21 cellular contexts compared by ENCODE assay signal in genomic region chr3:152390647-152391046, GRCh38.
A peak's percentile ranks its signal among the peaks of the same experiment; 100 is the strongest.
DNase-seq lines count a peak whose midpoint lies in the region; ATAC-seq lines count a peak whose summit lies in the region.
"Had no signal": no experiment of that assay in that cellular context is flagged by ENCODE, and none has a peak within 500 bp of the region (broad histone marks: within the 10 kb centered on the region; RNA-seq: fewer than 3 reads in every experiment).

No MANE protein-coding gene starts in this region.

- peaks cover 38% of the 10 kb centered on the region for H3K4me1 Mint-ChIP-seq in T-helper 17 cell
- peaks cover 36% of the 10 kb centered on the region for H3K4me1 Mint-ChIP-seq in stimulated activated effector memory CD8-positive, alpha-beta T cell treated with anti-CD3 and anti-CD28 coated beads, Interleukin-12 subunit alpha, Interleukin-12 subunit beta, amount 100 ng/mL, for 72 hours

- H3K9me3 ChIP-seq in T-helper 17 cell (ENCODE audit: control insufficient read depth, low read length, poor library complexity, severe bottlenecking) = no peaks in the 10 kb centered on the region
- H3K9me3 ChIP-seq: stomach had no signal

- peak overlapping the region; percentile 14 to 88 for H3K27ac Mint-ChIP-seq in activated naive CD4-positive, alpha-beta T cell treated with anti-CD3 and anti-CD28 coated beads, Interleukin-2, amount 50 U/mL, for 72 hours
- peak overlapping the region; percentile 84 for H3K27ac Mint-ChIP-seq in T-helper 17 cell
- peak overlapping the region; percentile 18 for H3K27ac Mint-ChIP-seq in stimulated activated effector memory CD8-positive, alpha-beta T cell treated with anti-CD3 and anti-CD28 coated beads, Interleukin-12 subunit alpha, Interleukin-12 subunit beta, amount 100 ng/mL, for 72 hours
- H3K27ac Mint-ChIP-seq: activated CD8-positive, alpha-beta memory T cell treated with anti-CD3 and anti-CD28 coated beads, Interleukin-2, amount 10 ng/mL, durations not matched to agents 7 days and 5 days; T-helper 1 cell treated with Interleukin-12 subunit alpha and Interleukin-12 subunit beta and Interleukin-4 antibody, amounts not matched to agents 30 μg/mL and 1 μg/mL, for 36 hours had no signal

- H3K4me3 Mint-ChIP-seq in T-helper 17 cell = no peak overlapping the region
- H3K4me3 Mint-ChIP-seq in stimulated activated effector memory CD8-positive, alpha-beta T cell treated with anti-CD3 and anti-CD28 coated beads, Interleukin-12 subunit alpha, Interleukin-12 subunit beta, amount 100 ng/mL, for 72 hours = no peak overlapping the region
- H3K4me3 Mint-ChIP-seq: activated CD8-positive, alpha-beta memory T cell treated with anti-CD3 and anti-CD28 coated beads, Interleukin-2, amount 10 ng/mL, durations not matched to agents 7 days and 5 days; brain; CD14-positive monocyte; T-helper 1 cell treated with Interleukin-12 subunit alpha and Interleukin-12 subunit beta and Interleukin-4 antibody, amounts not matched to agents 30 μg/mL and 1 μg/mL, for 36 hours had no signal

- H3K27me3 Mint-ChIP-seq in T-helper 17 cell = no peaks in the 10 kb centered on the region
- H3K27me3 Mint-ChIP-seq: activated CD8-positive, alpha-beta memory T cell treated with anti-CD3 and anti-CD28 coated beads, Interleukin-2, amount 10 ng/mL, durations not matched to agents 7 days and 5 days had no signal

- peak in 1 of 2 donors; percentile 27 for ATAC-seq in activated naive CD4-positive, alpha-beta T cell treated with anti-CD3 and anti-CD28 coated beads, Interleukin-2, amount 50 U/mL, for 72 hours
- ATAC-seq in T-helper 17 cell (peak; percentile 62), GM19328 (IDR thresholded peaks at IDR 0.05; ENCODE audit: unreplicated experiment) (no peak)
- ATAC-seq in stimulated activated effector memory CD8-positive, alpha-beta T cell treated with anti-CD3 and anti-CD28 coated beads, Interleukin-12 subunit alpha, Interleukin-12 subunit beta, amount 100 ng/mL, for 72 hours = no peak
- ATAC-seq: activated CD8-positive, alpha-beta memory T cell treated with anti-CD3 and anti-CD28 coated beads, Interleukin-2, amount 10 ng/mL, durations not matched to agents 7 days and 5 days; left colon had no signal

- no peaks in the 10 kb centered on the region for H3K9me3 Mint-ChIP-seq in activated naive CD4-positive, alpha-beta T cell treated with anti-CD3 and anti-CD28 coated beads, Interleukin-2, amount 50 U/mL, for 72 hours
- no peaks in the 10 kb centered on the region for H3K9me3 Mint-ChIP-seq in stimulated activated effector memory CD8-positive, alpha-beta T cell treated with anti-CD3 and anti-CD28 coated beads, Interleukin-12 subunit alpha, Interleukin-12 subunit beta, amount 100 ng/mL, for 72 hours
- H3K9me3 Mint-ChIP-seq: CD14-positive monocyte; T-helper 1 cell treated with Interleukin-12 subunit alpha and Interleukin-12 subunit beta and Interleukin-4 antibody, amounts not matched to agents 30 μg/mL and 1 μg/mL, for 36 hours had no signal

- H3K36me3 Mint-ChIP-seq in activated naive CD4-positive, alpha-beta T cell treated with anti-CD3 and anti-CD28 coated beads, Interleukin-2, amount 50 U/mL, for 72 hours = peaks cover 2 to 27% of the 10 kb centered on the region in 2 donors
- H3K36me3 Mint-ChIP-seq in T-helper 17 cell (ENCODE audit: low read depth) = peaks cover 4% of the 10 kb centered on the region
- peaks cover 69% of the 10 kb centered on the region for H3K36me3 Mint-ChIP-seq in stimulated activated effector memory CD8-positive, alpha-beta T cell treated with anti-CD3 and anti-CD28 coated beads, Interleukin-12 subunit alpha, Interleukin-12 subunit beta, amount 100 ng/mL, for 72 hours

- no peak for DNase-seq in activated naive CD4-positive, alpha-beta T cell treated with anti-CD3 and anti-CD28 coated beads, Interleukin-2, amount 50 U/mL, for 72 hours (ENCODE audit: low spot score in 2 of 2)
- DNase-seq in activated naive CD4-positive, alpha-beta T cell treated with Interleukin-2 at 50 U/mL for 16 hours = no peak
- DNase-seq in T-helper 17 cell = no peak
- peak; percentile 34 for DNase-seq in left kidney (ENCODE audit: low read depth, low spot score)
- DNase-seq in stimulated activated effector memory CD8-positive, alpha-beta T cell treated with anti-CD3 and anti-CD28 coated beads, Interleukin-12 subunit alpha, Interleukin-12 subunit beta, amount 100 ng/mL, for 72 hours (ENCODE audit: low spot score in 2 of 2) = no peak
- DNase-seq in cerebellar cortex (ENCODE audit: low spot score) = no peak
- DNase-seq in islet precursor cell = no peak
- DNase-seq: activated CD4-positive, CD25-positive, alpha-beta regulatory T cell; activated CD8-positive, alpha-beta memory T cell treated with anti-CD3 and anti-CD28 coated beads, Interleukin-2, amount 10 ng/mL, durations not matched to agents 7 days and 5 days; activated effector memory CD4-positive, alpha-beta T cell treated with anti-CD3 and anti-CD28 coated beads, Interleukin-2, amount 50 U/mL, for 16 hours; Kasumi-1; left colon; NCI-H1105; NCI-H524 treated with DMSO at 0.1 percent for 48 hours; SHP77; stimulated activated CD4-positive, alpha-beta T cell treated with anti-CD3 and anti-CD28 coated beads, Interleukin-1b, Interleukin-23, amount 100 ng/mL, for 48 hours; stomach had no signal

Comparison
In these comparisons a context has a peak if more than half of its experiments do, and no peak if none do; other contexts are left out.
1. H3K27ac Mint-ChIP-seq: peak in every context shown above with its lines; median percentile 84 in T-helper 17 cell; 51 in activated naive CD4-positive, alpha-beta T cell treated with anti-CD3 and anti-CD28 coated beads, Interleukin-2, amount 50 U/mL, for 72 hours; 18 in stimulated activated effector memory CD8-positive, alpha-beta T cell treated with anti-CD3 and anti-CD28 coated beads, Interleukin-12 subunit alpha, Interleukin-12 subunit beta, amount 100 ng/mL, for 72 hours.